6 cellular contexts compared by ENCODE assay signal in the genomic region with DNA sequence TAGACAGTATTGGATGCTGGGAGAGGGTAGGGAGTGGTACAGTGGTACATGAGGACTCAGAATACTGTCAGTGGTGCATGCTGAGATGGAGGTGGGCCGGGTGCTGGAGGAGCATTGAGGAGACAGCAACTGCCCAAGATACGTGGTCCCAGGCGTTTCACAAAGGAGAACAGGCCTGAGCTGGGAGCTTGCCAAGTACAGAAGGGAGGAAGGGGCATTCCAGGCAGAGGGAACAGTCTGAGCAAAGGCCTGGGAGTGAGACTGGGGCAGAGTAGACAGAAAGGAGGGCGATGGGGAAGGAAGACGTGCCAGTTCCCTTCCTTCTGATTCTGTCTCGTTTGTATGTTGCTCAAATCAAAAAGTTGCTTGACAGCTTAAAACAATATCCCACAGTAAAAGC.
"Had no signal": no experiment of that assay in that cellular context is flagged by ENCODE, and none has a peak within 500 bp of the region (broad histone marks: within the 10 kb centered on the region; RNA-seq: fewer than 3 reads in every experiment).

No MANE protein-coding gene starts in this region.

- DNase-seq: GOT3, H7, HCEC 1CT, IMR-90 had no signal

- H3K4me3 ChIP-seq: K562 had no signal

- FAIRE-seq: HTR-8/SVneo had no signal
